ENCODE assay signal across 10 cellular contexts in the genomic region with DNA sequence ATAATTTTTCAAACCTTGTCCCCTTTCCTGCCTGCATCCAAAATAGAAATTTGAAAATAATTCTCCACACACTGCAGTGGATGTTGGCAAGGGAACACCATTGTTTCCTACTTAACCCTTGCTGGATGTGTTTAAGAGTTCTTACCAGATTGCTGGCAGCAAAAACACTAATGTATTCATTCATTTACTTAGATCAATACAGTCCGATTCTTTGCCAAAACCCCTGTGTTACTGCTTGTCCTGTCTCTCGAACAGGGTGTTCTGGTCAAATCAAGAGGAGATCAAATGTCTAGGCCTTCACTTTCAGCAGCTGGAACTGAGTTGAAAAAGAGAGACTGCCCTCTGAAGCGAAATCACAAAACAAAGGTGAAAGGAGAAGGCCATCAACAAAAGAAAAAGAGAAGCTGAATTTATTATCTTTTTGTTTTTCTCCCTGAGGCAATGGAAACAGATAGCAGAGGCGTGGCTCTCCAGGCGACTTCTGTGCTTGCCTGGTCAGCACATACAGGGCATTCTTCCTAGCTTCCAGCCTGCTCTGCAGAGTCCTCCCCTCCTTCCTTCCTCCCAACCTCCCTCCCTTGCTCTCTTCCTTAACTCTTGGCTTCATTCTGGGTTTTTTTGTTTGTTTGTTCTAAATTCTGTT. TPM values are rescaled to one million over a fixed set of nuclear protein-coding genes. Genes with fewer than 3 reads are reported as not detected.
DNase-seq lines count a peak whose midpoint lies in the region; ATAC-seq, FAIRE-seq and TF ChIP-seq lines count a peak whose summit lies in the region.
"Had no signal": no experiment of that assay in that cellular context is flagged by ENCODE, and none has a peak within 500 bp of the region (broad histone marks: within the 10 kb centered on the region; RNA-seq: fewer than 3 reads in every experiment).

No MANE protein-coding gene starts in this region.

- H3K4me3 Mint-ChIP-seq in endothelial cell (ENCODE audit: unreplicated experiment): no peak overlapping the region

- no peaks in the 10 kb centered on the region for H3K9me3 ChIP-seq in neuron (ENCODE audit: low read length)
- no peaks in the 10 kb centered on the region for H3K9me3 ChIP-seq in kidney (ENCODE audit: control insufficient read depth in 1 of 2, low read length in 2 of 2)

- no peak overlapping the region for H3K27ac ChIP-seq in kidney (ENCODE audit: low read depth in 2 of 2, low read length in 2 of 2)

- H3K27ac Mint-ChIP-seq in endothelial cell (ENCODE audit: unreplicated experiment): peak overlapping the region; percentile 2

- DNase-seq in ELF-1 (ENCODE audit: low read depth, low spot score) (peak; percentile 91), NCI-H526 (lab: John Stamatoyannopoulos, UW) (peak; percentile 54 to 62), endothelial cell (ENCODE audit: low spot score) (peak; percentile 12), kidney (no peak), GM20000 (ENCODE audit: low spot score) (no peak), HK-2 (ENCODE audit: unreplicated experiment) (no peak)
- DNase-seq: DND-41, NCI-H1694 treated with DMSO at 0.1 percent for 48 hours had no signal

- no peaks in the 10 kb centered on the region for H3K27me3 Mint-ChIP-seq in endothelial cell (ENCODE audit: unreplicated experiment)

- ATAC-seq in GM21390 (IDR thresholded peaks at IDR 0.05; ENCODE audit: unreplicated experiment): no peak

- peak overlapping the region; percentile 20 for H3K4me3 ChIP-seq in neuron (ENCODE audit: low read length)
- H3K4me3 ChIP-seq in kidney (ENCODE audit: low read length in 2 of 2): no peak overlapping the region

- no peak overlapping the region for H3K9ac ChIP-seq in kidney (ENCODE audit: low read length in 2 of 2)

- intact Hi-C loops in kidney (cut with DNase I): no loop called here

- H3K36me3 Mint-ChIP-seq in endothelial cell (ENCODE audit: low read depth, unreplicated experiment): no peaks in the 10 kb centered on the region

- peaks cover 9% of the 10 kb centered on the region for H3K4me1 Mint-ChIP-seq in endothelial cell (ENCODE audit: unreplicated experiment)

- no peak for FAIRE-seq in kidney (lab: Jason Lieb, UNC)

- no peaks in the 10 kb centered on the region for H3K9me3 Mint-ChIP-seq in endothelial cell (ENCODE audit: unreplicated experiment)

- H3K4me1 ChIP-seq in neuron (ENCODE audit: insufficient read depth, low read length) (peaks cover 5% of the 10 kb centered on the region), kidney (ENCODE audit: control insufficient read depth in 1 of 2, insufficient read depth in 1 of 2, low read depth in 1 of 2, low read length in 2 of 2) (peaks cover 0 to 3% of the 10 kb centered on the region in 2 donors)

- peak overlapping the region; percentile 66 for H2AFZ ChIP-seq in neuron (ENCODE audit: low read depth, low read length)

- H3K27me3 ChIP-seq in neuron (ENCODE audit: insufficient read depth, low read length): peaks cover 2% of the 10 kb centered on the region

- no peak for TF ChIP-seq CTCF in endothelial cell (IDR thresholded peaks at IDR 0.05; ENCODE audit: unreplicated experiment)
- no peak for TF ChIP-seq CTCF in kidney (IDR thresholded peaks at IDR 0.05; ENCODE audit: borderline replicate concordance, extremely low read depth, insufficient read depth)
- no peak for TF ChIP-seq CTCF in GM20000 (IDR thresholded peaks at IDR 0.05; ENCODE audit: extremely low read depth, missing control alignments)

- H3K36me3 ChIP-seq in neuron (ENCODE audit: insufficient read depth, low read length): no peaks in the 10 kb centered on the region
- H3K36me3 ChIP-seq in kidney (ENCODE audit: control insufficient read depth in 1 of 2, insufficient read depth in 2 of 2, low read length in 2 of 2): no peaks in the 10 kb centered on the region

RNA-seq across cellular contexts. Expression of gene GCM1, which starts 44.1 kb away (rescaled TPM):
- total RNA-seq in endothelial cell (ENCODE audit: unreplicated experiment): not detected
- total RNA-seq in kidney: 0.72 TPM
- 0.37 TPM for polyA plus RNA-seq in kidney (ENCODE audit: insufficient read depth, low read depth, low replicate concordance)

Comparison
In these comparisons a context has a peak if more than half of its experiments do, and no peak if none do; other contexts are left out.
1. DNase-seq: peak in ELF-1 (single experiment), NCI-H526 (2 of 2) and endothelial cell (single experiment); none in kidney (single experiment), GM20000 (single experiment) and HK-2 (single experiment).